In the genomic region with DNA sequence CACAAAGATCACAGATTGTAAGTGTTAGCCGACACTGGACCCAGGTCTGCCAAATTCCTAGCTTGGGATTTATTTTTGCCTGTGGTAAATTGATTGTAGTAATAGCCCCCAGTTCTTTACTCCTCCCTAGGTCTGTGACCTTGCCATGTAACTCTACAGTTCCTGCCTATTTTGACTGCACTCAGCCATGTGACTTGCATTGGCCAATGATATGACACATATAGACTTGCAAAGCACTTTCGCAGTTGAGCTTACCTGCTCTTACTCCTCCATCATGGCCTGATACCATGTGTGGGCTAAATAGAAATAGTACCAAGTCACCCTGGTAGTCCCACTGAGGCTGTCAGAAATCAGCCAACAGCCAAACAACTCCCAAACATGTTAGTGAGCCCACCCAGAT, we compare ENCODE assay signal across 25 cellular contexts.
"Had no signal": no experiment of that assay in that cellular context is flagged by ENCODE, and none has a peak within 500 bp of the region (broad histone marks: within the 10 kb centered on the region; RNA-seq: fewer than 3 reads in every experiment).

No MANE protein-coding gene starts in this region.

- H3K36me3 ChIP-seq: brain microvascular endothelial cell had no signal

- DNase-seq: activated CD4-positive, alpha-beta T cell treated with anti-CD3 and anti-CD28 coated beads for 1 hour; activated CD4-positive, alpha-beta T cell treated with anti-CD3 and anti-CD28 coated beads for 4 hours; activated CD4-positive, alpha-beta T cell treated with anti-CD3 and anti-CD28 coated beads, Interleukin-2, amount 10 ng/mL, durations not matched to agents 7 days and 5 days; activated CD4-positive, alpha-beta T cell treated with anti-CD3 and anti-CD28 coated beads, Interleukin-2, amount 50 U/mL, for 48 hours; activated CD8-positive, alpha-beta memory T cell treated with anti-CD3 and anti-CD28 coated beads for 24 hours; activated CD8-positive, alpha-beta T cell treated with anti-CD3 and anti-CD28 coated beads for 36 hours; activated effector memory CD4-positive, alpha-beta T cell treated with Interleukin-2 at 50 U/mL for 16 hours; activated gamma-delta T cell treated with Interleukin-2 at 50 U/mL for 16 hours; activated naive CD4-positive, alpha-beta T cell treated with anti-CD3 and anti-CD28 coated beads, Interleukin-2, amount 50 U/mL, for 16 hours; activated naive CD4-positive, alpha-beta T cell treated with Interleukin-2 at 50 U/mL for 16 hours; activated T-cell treated with anti-CD3 and anti-CD28 coated beads, Interleukin-2, amount 50 U/mL, for 4 hours; amniotic stem cell; anterior cingulate cortex; brain microvascular endothelial cell; dorsolateral prefrontal cortex; effector memory CD4-positive, alpha-beta T cell; endodermal cell; head of caudate nucleus; T-helper 2 cell had no signal

- H3K27ac ChIP-seq: brain microvascular endothelial cell, coronary artery, dorsolateral prefrontal cortex had no signal

- FAIRE-seq: astrocyte, bronchial epithelial cell, frontal cortex had no signal

- H3K27me3 ChIP-seq: brain microvascular endothelial cell had no signal

- H3K4me3 ChIP-seq: coronary artery, dorsolateral prefrontal cortex had no signal

- ATAC-seq: activated CD8-positive, alpha-beta T cell treated with anti-CD3 and anti-CD28 coated beads for 36 hours; activated T-cell treated with anti-CD3 and anti-CD28 coated beads, Interleukin-2, amount 50 U/mL, for 4 hours; activated T-helper 17 cell treated with anti-CD3 and anti-CD28 coated beads, Interleukin-2, amount 50 U/mL, for 72 hours; esophagus mucosa had no signal
